Comparison of ENCODE assay signal across 22 cellular contexts in genomic region chr12:22332191-22332590, GRCh38. TPM values are rescaled to one million over a fixed set of nuclear protein-coding genes. Genes with fewer than 3 reads are reported as not detected.
A peak's percentile ranks its signal among the peaks of the same experiment; 100 is the strongest.
DNase-seq lines count a peak whose midpoint lies in the region; ATAC-seq, FAIRE-seq and TF ChIP-seq lines count a peak whose summit lies in the region.
"Had no signal": no experiment of that assay in that cellular context is flagged by ENCODE, and none has a peak within 500 bp of the region (broad histone marks: within the 10 kb centered on the region; RNA-seq: fewer than 3 reads in every experiment).

No MANE protein-coding gene starts in this region.

- H3K36me3 Mint-ChIP-seq in activated CD8-positive, alpha-beta T cell treated with anti-CD3 and anti-CD28 coated beads for 36 hours (ENCODE audit: low read depth), result no peaks in the 10 kb centered on the region
- no peaks in the 10 kb centered on the region for H3K36me3 Mint-ChIP-seq in activated CD8-positive, alpha-beta T cell treated with anti-CD3 and anti-CD28 coated beads, Interleukin-2, amount 10 ng/mL, durations not matched to agents 7 days and 5 days (ENCODE audit: low read depth)
- H3K36me3 Mint-ChIP-seq in astrocyte (ENCODE audit: low read depth, unreplicated experiment), result no peaks in the 10 kb centered on the region
- peaks cover 7% of the 10 kb centered on the region for H3K36me3 Mint-ChIP-seq in stimulated activated effector memory CD8-positive, alpha-beta T cell treated with anti-CD3 and anti-CD28 coated beads, Interleukin-12 subunit alpha, Interleukin-12 subunit beta, amount 100 ng/mL, for 72 hours

- H4K20me1 ChIP-seq in astrocyte (ENCODE audit: insufficient read depth, low read length), result no peaks in the 10 kb centered on the region

- CTCF ChIA-PET in activated CD8-positive, alpha-beta T cell treated with anti-CD3 and anti-CD28 coated beads for 36 hours (lab: Charles Lee), result interaction anchor here (1.9 kb wide), 1 partner anchor 13 kb away, joined by 4 read pairs; no protein-coding TSS in a partner anchor
- CTCF ChIA-PET in activated CD8-positive, alpha-beta T cell treated with anti-CD3 and anti-CD28 coated beads, Interleukin-2, amount 10 ng/mL, durations not matched to agents 7 days and 5 days (lab: Charles Lee), result no interaction called here

- H3K27ac ChIP-seq in astrocyte (ENCODE audit: low read depth, low read length), result no peak overlapping the region
- H3K27ac ChIP-seq in lower lobe of right lung, result no peak overlapping the region
- peak overlapping the region in 1 of 10 donors; percentile 37 for H3K27ac ChIP-seq in heart right ventricle
- H3K27ac ChIP-seq: BLaER1 treated with 17β-estradiol and CSF1 and Interleukin-3, amounts not matched to agents 10 nM and 100 nM; left lung had no signal

- H3K9me3 Mint-ChIP-seq in activated CD8-positive, alpha-beta T cell treated with anti-CD3 and anti-CD28 coated beads for 36 hours, result no peaks in the 10 kb centered on the region
- no peaks in the 10 kb centered on the region for H3K9me3 Mint-ChIP-seq in activated CD8-positive, alpha-beta T cell treated with anti-CD3 and anti-CD28 coated beads, Interleukin-2, amount 10 ng/mL, durations not matched to agents 7 days and 5 days (ENCODE audit: insufficient read depth)
- no peaks in the 10 kb centered on the region for H3K9me3 Mint-ChIP-seq in astrocyte (ENCODE audit: unreplicated experiment)
- H3K9me3 Mint-ChIP-seq in stimulated activated effector memory CD8-positive, alpha-beta T cell treated with anti-CD3 and anti-CD28 coated beads, Interleukin-12 subunit alpha, Interleukin-12 subunit beta, amount 100 ng/mL, for 72 hours, result no peaks in the 10 kb centered on the region

- no peak overlapping the region for H3K4me2 ChIP-seq in astrocyte (ENCODE audit: low read length)
- H3K4me2 ChIP-seq: BLaER1 treated with 17β-estradiol and CSF1 and Interleukin-3, amounts not matched to agents 10 nM and 100 nM had no signal

- no peak overlapping the region for H3K9ac ChIP-seq in astrocyte (ENCODE audit: low read length)
- H3K9ac ChIP-seq: BLaER1 treated with 17β-estradiol and CSF1 and Interleukin-3, amounts not matched to agents 10 nM and 100 nM had no signal

- ATAC-seq in activated CD8-positive, alpha-beta T cell treated with anti-CD3 and anti-CD28 coated beads for 36 hours, result no peak
- no peak for ATAC-seq in activated CD8-positive, alpha-beta T cell treated with anti-CD3 and anti-CD28 coated beads, Interleukin-2, amount 10 ng/mL, durations not matched to agents 7 days and 5 days
- ATAC-seq in lower lobe of right lung, result no peak
- no peak for ATAC-seq in stimulated activated effector memory CD8-positive, alpha-beta T cell treated with anti-CD3 and anti-CD28 coated beads, Interleukin-12 subunit alpha, Interleukin-12 subunit beta, amount 100 ng/mL, for 72 hours
- no peak for ATAC-seq in heart right ventricle
- ATAC-seq: left lung had no signal

- peak overlapping the region; percentile 84 for H3K4me3 Mint-ChIP-seq in activated CD8-positive, alpha-beta T cell treated with anti-CD3 and anti-CD28 coated beads for 36 hours
- H3K4me3 Mint-ChIP-seq in activated CD8-positive, alpha-beta T cell treated with anti-CD3 and anti-CD28 coated beads, Interleukin-2, amount 10 ng/mL, durations not matched to agents 7 days and 5 days, result no peak overlapping the region
- H3K4me3 Mint-ChIP-seq in astrocyte (ENCODE audit: unreplicated experiment), result peak overlapping the region; percentile 92
- peak overlapping the region; percentile 95 for H3K4me3 Mint-ChIP-seq in stimulated activated effector memory CD8-positive, alpha-beta T cell treated with anti-CD3 and anti-CD28 coated beads, Interleukin-12 subunit alpha, Interleukin-12 subunit beta, amount 100 ng/mL, for 72 hours

- no peak for TF ChIP-seq CTCF in activated CD8-positive, alpha-beta T cell treated with anti-CD3 and anti-CD28 coated beads for 36 hours (IDR thresholded peaks at IDR 0.05)
- TF ChIP-seq CTCF in astrocyte (IDR thresholded peaks at IDR 0.05; ENCODE audit: insufficient read depth, low read depth, low read length), result no peak
- TF ChIP-seq CTCF in lower lobe of right lung (IDR thresholded peaks at IDR 0.05), result no peak
- no peak for TF ChIP-seq CTCF in heart right ventricle (IDR thresholded peaks at IDR 0.05)

- H3K4me1 ChIP-seq in astrocyte (ENCODE audit: insufficient read depth, low read length) (peaks cover 7% of the 10 kb centered on the region), lower lobe of right lung (peaks cover 18% of the 10 kb centered on the region), heart right ventricle (peaks cover 0 to 16% (median 6%) of the 10 kb centered on the region in 9 donors)

- H3K4me3 ChIP-seq in astrocyte (ENCODE audit: insufficient read depth, low read depth, low read length) (no peak overlapping the region), lower lobe of right lung (peak overlapping the region; percentile 63), heart right ventricle (peak overlapping the region in 5 of 10 donors; percentile 53 to 68 (median 65))
- H3K4me3 ChIP-seq: BLaER1 treated with 17β-estradiol and CSF1 and Interleukin-3, amounts not matched to agents 10 nM and 100 nM had no signal

- no peak for FAIRE-seq in astrocyte (lab: Jason Lieb, UNC)
- FAIRE-seq: A204.1 had no signal

- H3K36me3 ChIP-seq in astrocyte (ENCODE audit: insufficient read depth, low read length) (no peaks in the 10 kb centered on the region), lower lobe of right lung (no peaks in the 10 kb centered on the region), heart right ventricle (no peaks in the 10 kb centered on the region)
- H3K36me3 ChIP-seq: BLaER1 treated with 17β-estradiol and CSF1 and Interleukin-3, amounts not matched to agents 10 nM and 100 nM; left lung had no signal

- H3K27me3 ChIP-seq in astrocyte (ENCODE audit: insufficient read depth, low read length) (peaks cover 20% of the 10 kb centered on the region), lower lobe of right lung (ENCODE audit: low read depth) (peaks cover 27% of the 10 kb centered on the region), heart right ventricle (peaks cover 0 to 46% (median 16%) of the 10 kb centered on the region in 7 donors)

- H3K27ac Mint-ChIP-seq in activated CD8-positive, alpha-beta T cell treated with anti-CD3 and anti-CD28 coated beads for 36 hours, result peak overlapping the region; percentile 8
- no peak overlapping the region for H3K27ac Mint-ChIP-seq in activated CD8-positive, alpha-beta T cell treated with anti-CD3 and anti-CD28 coated beads, Interleukin-2, amount 10 ng/mL, durations not matched to agents 7 days and 5 days
- H3K27ac Mint-ChIP-seq in astrocyte (ENCODE audit: unreplicated experiment), result no peak overlapping the region
- H3K27ac Mint-ChIP-seq in stimulated activated effector memory CD8-positive, alpha-beta T cell treated with anti-CD3 and anti-CD28 coated beads, Interleukin-12 subunit alpha, Interleukin-12 subunit beta, amount 100 ng/mL, for 72 hours, result peak overlapping the region; percentile 23

- H3K9me3 ChIP-seq in astrocyte (ENCODE audit: insufficient read depth, low read depth, low read length), result no peaks in the 10 kb centered on the region
- H3K9me3 ChIP-seq in lower lobe of right lung, result no peaks in the 10 kb centered on the region
- H3K9me3 ChIP-seq in heart right ventricle, result no peaks in the 10 kb centered on the region
- H3K9me3 ChIP-seq: left lung had no signal

- no peak overlapping the region for H2AFZ ChIP-seq in astrocyte (ENCODE audit: low read depth, low read length)

- no peaks in the 10 kb centered on the region for H3K79me2 ChIP-seq in astrocyte (ENCODE audit: insufficient read depth, low read length)

- intact Hi-C loops in activated CD8-positive, alpha-beta T cell treated with anti-CD3 and anti-CD28 coated beads for 36 hours (cut with micrococcal nuclease), result loop anchor here (10.0 kb wide), 1 partner anchor 627 kb away; no protein-coding TSS in a partner anchor
- intact Hi-C loops in lower lobe of right lung (cut with DNase I), result no loop called here
- intact Hi-C loops in heart right ventricle (cut with DNase I), result loop anchor here in 4 of 10 donors (10.0 kb wide), 2 partner anchors 113 to 237 kb away; no protein-coding TSS in a partner anchor

- no peak for DNase-seq in activated CD8-positive, alpha-beta T cell treated with anti-CD3 and anti-CD28 coated beads for 36 hours
- DNase-seq in activated CD8-positive, alpha-beta T cell treated with anti-CD3 and anti-CD28 coated beads, Interleukin-2, amount 10 ng/mL, durations not matched to agents 7 days and 5 days, result no peak
- no peak for DNase-seq in astrocyte (ENCODE audit: low read depth)
- no peak for DNase-seq in lower lobe of right lung
- DNase-seq in stimulated activated effector memory CD8-positive, alpha-beta T cell treated with anti-CD3 and anti-CD28 coated beads, Interleukin-12 subunit alpha, Interleukin-12 subunit beta, amount 100 ng/mL, for 72 hours (ENCODE audit: low spot score in 2 of 2), result no peak
- DNase-seq in globus pallidus (ENCODE audit: low spot score), result no peak
- no peak for DNase-seq in activated effector memory CD4-positive, alpha-beta T cell treated with anti-CD3 and anti-CD28 coated beads, Interleukin-2, amount 50 U/mL, for 16 hours
- no peak for DNase-seq in heart right ventricle
- DNase-seq: activated CD4-positive, alpha-beta T cell treated with anti-CD3 and anti-CD28 coated beads for 4 hours; cerebellar nuclear complex; foreskin fibroblast; GOT3; IMR-90; left lung; NCI-H1930; NCI-H526 treated with DMSO at 0.1 percent for 48 hours; SIG-M5; stimulated activated naive CD4-positive, alpha-beta T cell; T1000; trophoblast cell had no signal

- H3K27me3 Mint-ChIP-seq in activated CD8-positive, alpha-beta T cell treated with anti-CD3 and anti-CD28 coated beads for 36 hours, result peaks cover 39% of the 10 kb centered on the region
- peaks cover 47% of the 10 kb centered on the region for H3K27me3 Mint-ChIP-seq in activated CD8-positive, alpha-beta T cell treated with anti-CD3 and anti-CD28 coated beads, Interleukin-2, amount 10 ng/mL, durations not matched to agents 7 days and 5 days (ENCODE audit: low read depth)
- H3K27me3 Mint-ChIP-seq in astrocyte (ENCODE audit: low read depth, unreplicated experiment), result peaks cover 2% of the 10 kb centered on the region

- POLR2A ChIA-PET in activated CD8-positive, alpha-beta T cell treated with anti-CD3 and anti-CD28 coated beads for 36 hours (lab: Charles Lee), result no interaction called here
- POLR2A ChIA-PET in activated CD8-positive, alpha-beta T cell treated with anti-CD3 and anti-CD28 coated beads, Interleukin-2, amount 10 ng/mL, durations not matched to agents 7 days and 5 days (lab: Charles Lee), result no interaction called here

- peaks cover 16% of the 10 kb centered on the region for H3K4me1 Mint-ChIP-seq in activated CD8-positive, alpha-beta T cell treated with anti-CD3 and anti-CD28 coated beads for 36 hours (ENCODE audit: low read depth)
- peaks cover 16% of the 10 kb centered on the region for H3K4me1 Mint-ChIP-seq in activated CD8-positive, alpha-beta T cell treated with anti-CD3 and anti-CD28 coated beads, Interleukin-2, amount 10 ng/mL, durations not matched to agents 7 days and 5 days (ENCODE audit: low read depth)
- peaks cover 15% of the 10 kb centered on the region for H3K4me1 Mint-ChIP-seq in astrocyte (ENCODE audit: low read depth, unreplicated experiment)
- H3K4me1 Mint-ChIP-seq in stimulated activated effector memory CD8-positive, alpha-beta T cell treated with anti-CD3 and anti-CD28 coated beads, Interleukin-12 subunit alpha, Interleukin-12 subunit beta, amount 100 ng/mL, for 72 hours, result peaks cover 27% of the 10 kb centered on the region

RNA-seq across cellular contexts. Expression of gene ST8SIA1, which starts 2.3 kb away (rescaled TPM):
- 1 to 10 TPM; 1.5 to 2.5 TPM for total RNA-seq in activated CD8-positive, alpha-beta T cell treated with anti-CD3 and anti-CD28 coated beads for 36 hours
- total RNA-seq in activated CD8-positive, alpha-beta T cell treated with anti-CD3 and anti-CD28 coated beads, Interleukin-2, amount 10 ng/mL, durations not matched to agents 7 days and 5 days, result under 1 TPM; 0.29 to 0.34 TPM
- total RNA-seq in astrocyte (7.7 and 14.4 TPM in 2 replicates), lower lobe of right lung (9.1 TPM), heart right ventricle (1 to 10 TPM; 1.0 to 4.9 (median 2.0) TPM)
- 1 to 10 TPM in 1 of 2 donors, under 1 TPM in 1; 0.93 to 1.3 TPM for polyA plus RNA-seq in heart right ventricle
- total RNA-seq: IMR-90 had no signal
- polyA plus RNA-seq: IMR-90 had no signal

Comparison
In these comparisons a context has a peak if more than half of its experiments do, and no peak if none do; other contexts are left out.
1. H3K27ac Mint-ChIP-seq: peak in activated CD8-positive, alpha-beta T cell treated with anti-CD3 and anti-CD28 coated beads for 36 hours (single experiment) and stimulated activated effector memory CD8-positive, alpha-beta T cell treated with anti-CD3 and anti-CD28 coated beads, Interleukin-12 subunit alpha, Interleukin-12 subunit beta, amount 100 ng/mL, for 72 hours (single experiment); none in activated CD8-positive, alpha-beta T cell treated with anti-CD3 and anti-CD28 coated beads, Interleukin-2, amount 10 ng/mL, durations not matched to agents 7 days and 5 days (single experiment) and astrocyte (single experiment).